In genomic region chr3:111712294-111713180, GRCh38 we compare ENCODE assay signal across 8 cellular contexts. TPM values are rescaled to one million over a fixed set of nuclear protein-coding genes. Genes with fewer than 3 reads are reported as not detected.
DNase-seq lines count a peak whose midpoint lies in the region; ATAC-seq, FAIRE-seq and TF ChIP-seq lines count a peak whose summit lies in the region.

No MANE protein-coding gene starts in this region.

- peak overlapping the region; percentile 57 for H3K27ac Mint-ChIP-seq in activated naive CD8-positive, alpha-beta T cell treated with anti-CD3 and anti-CD28 coated beads, Interleukin-2, amount 50 U/mL, for 24 hours
- no peak overlapping the region for H3K27ac Mint-ChIP-seq in neural progenitor cell
- no peak overlapping the region for H3K27ac Mint-ChIP-seq in activated CD4-positive, alpha-beta memory T cell treated with anti-CD3 and anti-CD28 coated beads for 36 hours

- ATAC-seq in activated naive CD8-positive, alpha-beta T cell treated with anti-CD3 and anti-CD28 coated beads, Interleukin-2, amount 50 U/mL, for 24 hours, result no peak

- CTCF ChIA-PET in activated CD4-positive, alpha-beta memory T cell treated with anti-CD3 and anti-CD28 coated beads for 36 hours (lab: Charles Lee), result interaction anchor here (0.8 to 1.2 kb wide), 4 partner anchors 43 to 332 kb away, joined by 3 to 4 read pairs (median 4); no protein-coding TSS in a partner anchor

- no peaks in the 10 kb centered on the region for H3F3A ChIP-seq in neural progenitor cell (ENCODE audit: low read depth)

- H3K4me2 ChIP-seq in neural progenitor cell, result no peak overlapping the region

- FAIRE-seq in GM19239 (lab: Jason Lieb, UNC), result peak; percentile 73

- no peaks in the 10 kb centered on the region for H3K27me3 Mint-ChIP-seq in activated naive CD8-positive, alpha-beta T cell treated with anti-CD3 and anti-CD28 coated beads, Interleukin-2, amount 50 U/mL, for 24 hours
- H3K27me3 Mint-ChIP-seq in neural progenitor cell (ENCODE audit: insufficient read depth, low read depth), result no peaks in the 10 kb centered on the region
- H3K27me3 Mint-ChIP-seq in activated CD4-positive, alpha-beta memory T cell treated with anti-CD3 and anti-CD28 coated beads for 36 hours, result no peaks in the 10 kb centered on the region

- no peaks in the 10 kb centered on the region for H3K79me2 ChIP-seq in neural progenitor cell (ENCODE audit: low read depth)

- no peaks in the 10 kb centered on the region for H3K9me3 ChIP-seq in neural progenitor cell (ENCODE audit: low read depth)

- H2AFZ ChIP-seq in neural progenitor cell (replicated peaks), result no peak overlapping the region

- H3K36me3 Mint-ChIP-seq in activated naive CD8-positive, alpha-beta T cell treated with anti-CD3 and anti-CD28 coated beads, Interleukin-2, amount 50 U/mL, for 24 hours (ENCODE audit: low read depth), result peaks cover 11% of the 10 kb centered on the region
- peaks cover 3% of the 10 kb centered on the region for H3K36me3 Mint-ChIP-seq in neural progenitor cell
- H3K36me3 Mint-ChIP-seq in activated CD4-positive, alpha-beta memory T cell treated with anti-CD3 and anti-CD28 coated beads for 36 hours, result no peaks in the 10 kb centered on the region

- no peak overlapping the region for H3K4me3 ChIP-seq in neural progenitor cell

- no peaks in the 10 kb centered on the region for H3K36me3 ChIP-seq in neural progenitor cell

- intact Hi-C loops in activated CD4-positive, alpha-beta memory T cell treated with anti-CD3 and anti-CD28 coated beads for 36 hours (cut with micrococcal nuclease), result no loop called here

- H3K4me3 Mint-ChIP-seq in activated naive CD8-positive, alpha-beta T cell treated with anti-CD3 and anti-CD28 coated beads, Interleukin-2, amount 50 U/mL, for 24 hours, result no peak overlapping the region
- no peak overlapping the region for H3K4me3 Mint-ChIP-seq in neural progenitor cell
- H3K4me3 Mint-ChIP-seq in activated CD4-positive, alpha-beta memory T cell treated with anti-CD3 and anti-CD28 coated beads for 36 hours, result no peak overlapping the region

- H3K27ac ChIP-seq in neural progenitor cell, result no peak overlapping the region

- DNase-seq in GM19239 (ENCODE audit: insufficient read length, low spot score) (no peak), NCI-H1105 treated with DMSO at 0.1 percent for 48 hours (lab: John Stamatoyannopoulos, UW) (peak; percentile 86), neural progenitor cell (ENCODE audit: low spot score) (peak; percentile 16), hypothalamus (lab: John Stamatoyannopoulos, UW) (no peak), NAMALWA (ENCODE audit: low spot score) (no peak), COLO668 (lab: John Stamatoyannopoulos, UW; ENCODE audit: unreplicated experiment) (no peak)
- no peak for DNase-seq in activated naive CD8-positive, alpha-beta T cell treated with anti-CD3 and anti-CD28 coated beads, Interleukin-2, amount 50 U/mL, for 24 hours
- no peak for DNase-seq in activated CD4-positive, alpha-beta memory T cell treated with anti-CD3 and anti-CD28 coated beads for 36 hours

- H3K27me3 ChIP-seq in neural progenitor cell, result no peaks in the 10 kb centered on the region

- no peaks in the 10 kb centered on the region for H3K4me1 ChIP-seq in neural progenitor cell

- H3K9me3 Mint-ChIP-seq in activated naive CD8-positive, alpha-beta T cell treated with anti-CD3 and anti-CD28 coated beads, Interleukin-2, amount 50 U/mL, for 24 hours, result no peaks in the 10 kb centered on the region
- no peaks in the 10 kb centered on the region for H3K9me3 Mint-ChIP-seq in neural progenitor cell
- no peaks in the 10 kb centered on the region for H3K9me3 Mint-ChIP-seq in activated CD4-positive, alpha-beta memory T cell treated with anti-CD3 and anti-CD28 coated beads for 36 hours

- POLR2A ChIA-PET in activated CD4-positive, alpha-beta memory T cell treated with anti-CD3 and anti-CD28 coated beads for 36 hours (lab: Charles Lee), result interaction anchor here (0.6 kb wide), 1 partner anchor 267 kb away, joined by 3 read pairs; the partner anchor contains the start of gene ABHD10

- peaks cover 12% of the 10 kb centered on the region for H3K4me1 Mint-ChIP-seq in activated naive CD8-positive, alpha-beta T cell treated with anti-CD3 and anti-CD28 coated beads, Interleukin-2, amount 50 U/mL, for 24 hours
- peaks cover 9% of the 10 kb centered on the region for H3K4me1 Mint-ChIP-seq in neural progenitor cell
- H3K4me1 Mint-ChIP-seq in activated CD4-positive, alpha-beta memory T cell treated with anti-CD3 and anti-CD28 coated beads for 36 hours (ENCODE audit: low read depth), result peaks cover 3% of the 10 kb centered on the region

- TF ChIP-seq CTCF in neural progenitor cell (IDR thresholded peaks at IDR 0.05), result no peak

- no peaks in the 10 kb centered on the region for H4K20me1 ChIP-seq in neural progenitor cell (ENCODE audit: low read depth)

- no peak overlapping the region for H3K9ac ChIP-seq in neural progenitor cell

RNA-seq across cellular contexts. Expression of gene PLCXD2, which starts 38.1 kb away (rescaled TPM):
- 6.4 and 7.1 TPM in 2 replicates for total RNA-seq in neural progenitor cell (ENCODE audit: low replicate concordance)
- total RNA-seq in activated CD4-positive, alpha-beta memory T cell treated with anti-CD3 and anti-CD28 coated beads for 36 hours, result 1 to 10 TPM; 6.8 to 6.9 TPM

Comparison
In these comparisons a context has a peak if more than half of its experiments do, and no peak if none do; other contexts are left out.
1. DNase-seq: peak in NCI-H1105 treated with DMSO at 0.1 percent for 48 hours (single experiment) and neural progenitor cell (single experiment); none in GM19239 (single experiment), activated naive CD8-positive, alpha-beta T cell treated with anti-CD3 and anti-CD28 coated beads, Interleukin-2, amount 50 U/mL, for 24 hours (single experiment), activated CD4-positive, alpha-beta memory T cell treated with anti-CD3 and anti-CD28 coated beads for 36 hours (single experiment), hypothalamus (0 of 51), NAMALWA (single experiment) and COLO668 (single experiment).